9 cellular contexts compared by ENCODE assay signal in genomic region chr19:1747285-1748114, GRCh38. TPM values are rescaled to one million over a fixed set of nuclear protein-coding genes. Genes with fewer than 3 reads are reported as not detected.
DNase-seq lines count a peak whose midpoint lies in the region; ATAC-seq, FAIRE-seq and TF ChIP-seq lines count a peak whose summit lies in the region.
"Had no signal": no experiment of that assay in that cellular context is flagged by ENCODE, and none has a peak within 500 bp of the region (broad histone marks: within the 10 kb centered on the region; RNA-seq: fewer than 3 reads in every experiment).

No MANE protein-coding gene starts in this region.

- ATAC-seq in HG03095 (IDR thresholded peaks at IDR 0.05; ENCODE audit: unreplicated experiment): no peak

- DNase-seq in GM13976 (ENCODE audit: low spot score): peak; percentile 77
- DNase-seq in SW480 (ENCODE audit: low spot score): peak; percentile 83
- DNase-seq in colonic mucosa: peak; percentile 21
- peak; percentile 30 for DNase-seq in retinal pigment epithelial cell (ENCODE audit: low read depth)
- DNase-seq in GM19239 (ENCODE audit: insufficient read length, low spot score): no peak
- no peak for DNase-seq in AML-193 (lab: John Stamatoyannopoulos, UW)
- DNase-seq in SKM-1 (lab: John Stamatoyannopoulos, UW; ENCODE audit: unreplicated experiment): no peak
- DNase-seq: right lobe of liver had no signal

- peaks cover 67% of the 10 kb centered on the region for H3K27me3 ChIP-seq in colonic mucosa

- H3K4me1 ChIP-seq in colonic mucosa: peaks cover 10% of the 10 kb centered on the region

- no peaks in the 10 kb centered on the region for H3K9me3 ChIP-seq in colonic mucosa
- H3K9me3 ChIP-seq: right lobe of liver had no signal

- no peak overlapping the region for H3K27ac ChIP-seq in colonic mucosa
- H3K27ac ChIP-seq: right lobe of liver had no signal

- in situ Hi-C loops in GM13976 (cut with MboI; ENCODE audit: low sequenced_read_pairs, unreplicated experiment): no loop called here

- TF ChIP-seq CTCF in GM13976 (IDR thresholded peaks at IDR 0.05; ENCODE audit: borderline replicate concordance, control extremely low read depth, extremely low read depth, insufficient read depth, missing control alignments): no peak
- no peak for TF ChIP-seq CTCF in colonic mucosa (IDR thresholded peaks at IDR 0.05)
- no peak for TF ChIP-seq CTCF in retinal pigment epithelial cell (conservative IDR thresholded peaks at IDR 0.05; ENCODE audit: low read depth, low read length)

- intact Hi-C loops in colonic mucosa (cut with DNase I): no loop called here

- FAIRE-seq in GM19239 (lab: Jason Lieb, UNC): no peak

- H3K4me3 ChIP-seq in colonic mucosa (no peak overlapping the region), retinal pigment epithelial cell (ENCODE audit: low read length) (no peak overlapping the region)
- H3K4me3 ChIP-seq: right lobe of liver had no signal

- no peak overlapping the region for H3K9ac ChIP-seq in colonic mucosa (ENCODE audit: low read depth in 2 of 2, low read length in 2 of 2)

- H3K36me3 ChIP-seq in colonic mucosa: no peaks in the 10 kb centered on the region
- H3K36me3 ChIP-seq: right lobe of liver had no signal

RNA-seq across cellular contexts. Expression of gene ONECUT3, which starts 5.8 kb away (rescaled TPM):
- total RNA-seq in colonic mucosa: under 1 TPM in 1 of 2 donors, not detected in 1; 0.05 TPM
- total RNA-seq: right lobe of liver had no signal

Comparison
In these comparisons a context has a peak if more than half of its experiments do, and no peak if none do; other contexts are left out.
1. DNase-seq: peak in GM13976 (single experiment), SW480 (single experiment), colonic mucosa (single experiment) and retinal pigment epithelial cell (single experiment); none in GM19239 (single experiment), AML-193 (0 of 2) and SKM-1 (single experiment).